ENCODE assay signal across 14 cellular contexts in the genomic region with DNA sequence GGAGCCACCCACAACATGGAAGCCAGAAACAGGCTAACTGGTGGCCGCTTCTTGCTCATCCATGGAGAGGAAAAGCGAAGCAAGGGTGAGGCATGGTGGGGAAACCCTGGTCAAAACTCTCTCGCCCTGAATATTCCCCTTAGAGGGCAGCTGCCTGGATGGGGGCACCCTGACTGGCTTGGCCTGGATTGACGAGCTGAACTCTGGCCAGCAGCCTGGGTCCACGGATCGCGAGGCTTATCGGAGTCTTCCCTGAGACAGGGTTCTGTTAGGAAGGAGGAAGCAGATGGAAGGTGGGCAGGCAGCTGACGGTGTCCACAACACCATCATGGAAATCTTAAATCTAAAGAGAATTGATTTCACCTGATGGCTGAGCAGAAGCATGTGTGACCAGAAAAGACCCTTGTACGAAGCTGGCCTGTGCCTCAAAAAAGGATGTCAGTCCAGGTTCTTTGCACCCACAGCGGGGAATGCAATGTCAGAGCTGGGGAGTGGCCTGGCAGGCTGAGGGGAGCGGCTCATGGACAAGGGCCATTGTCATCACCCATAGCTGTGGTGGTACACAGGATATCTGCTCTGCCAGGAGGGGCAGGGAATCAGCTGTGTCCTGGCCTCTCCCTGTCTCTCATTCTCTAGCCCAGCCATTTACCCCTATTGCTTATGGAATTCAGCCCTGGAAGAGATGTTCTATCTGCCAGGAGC.
DNase-seq lines count a peak whose midpoint lies in the region; ATAC-seq, FAIRE-seq and TF ChIP-seq lines count a peak whose summit lies in the region.
"Had no signal": no experiment of that assay in that cellular context is flagged by ENCODE, and none has a peak within 500 bp of the region (broad histone marks: within the 10 kb centered on the region; RNA-seq: fewer than 3 reads in every experiment).

No MANE protein-coding gene starts in this region.

- no peaks in the 10 kb centered on the region for H3K27me3 ChIP-seq in HCT116 (ENCODE audit: insufficient read depth, low read length)
- H3K27me3 ChIP-seq in SJCRH30, result no peaks in the 10 kb centered on the region
- H3K27me3 ChIP-seq: Peyer's patch had no signal

- TF ChIP-seq RAD21 in HCT116 (IDR thresholded peaks at IDR 0.05; ENCODE audit: low read depth), result no peak

- no peaks in the 10 kb centered on the region for H3K9me3 ChIP-seq in HCT116 (ENCODE audit: control insufficient read depth in 1 of 2, insufficient read depth in 1 of 2, low read depth in 1 of 2, low read length in 2 of 2)
- H3K9me3 ChIP-seq in SJCRH30 (replicated peaks), result no peaks in the 10 kb centered on the region
- H3K9me3 ChIP-seq: HAP-1, Peyer's patch had no signal

- no peak for TF ChIP-seq CTCF in HCT116 (IDR thresholded peaks at IDR 0.05 in 2 of 3, conservative IDR thresholded peaks at IDR 0.05 in 1 of 3; ENCODE audit: borderline replicate concordance in 1 of 3, insufficient read depth in 1 of 3, low read depth in 2 of 3, low read length in 2 of 3)

- H4K20me1 ChIP-seq in HCT116 (ENCODE audit: insufficient read depth), result no peaks in the 10 kb centered on the region

- H3K4me3 ChIP-seq in HCT116 (replicated peaks in 1 of 2; ENCODE audit: low read depth in 1 of 2, low read length in 2 of 2) (no peak overlapping the region), SJCRH30 (no peak overlapping the region)
- H3K4me3 ChIP-seq: HAP-1, Peyer's patch had no signal

- no peak overlapping the region for H3K9ac ChIP-seq in HCT116 (ENCODE audit: low read length)

- ATAC-seq in HCT116 (peak; percentile 32; the same call in 1 of the 2 replicates), left ventricle myocardium superior (peak; percentile 71), HG02970 (IDR thresholded peaks at IDR 0.05; ENCODE audit: low FRiP score, unreplicated experiment) (no peak)

- DNase-seq in HCT116 (ENCODE audit: low read depth, low spot score) (no peak), SJCRH30 (no peak), left ventricle myocardium superior (peak; percentile 57), posterior vena cava (ENCODE audit: low spot score) (peak; percentile 78), urothelium cell line (ENCODE audit: low spot score) (no peak), NCI-H2081 (lab: John Stamatoyannopoulos, UW) (no peak)
- DNase-seq: COR-L47, KG1, NCI-H1436 treated with DMSO at 0.1 percent for 48 hours, NCI-H2227 treated with DMSO at 0.1 percent for 48 hours, Peyer's patch, SHP77 treated with DMSO at 0.1 percent for 48 hours had no signal

- no peaks in the 10 kb centered on the region for H3K79me2 ChIP-seq in HCT116 (ENCODE audit: insufficient read depth, low read length)

- H3K4me1 ChIP-seq in HCT116 (ENCODE audit: control insufficient read depth in 1 of 2, insufficient read depth in 2 of 2, low read length in 2 of 2) (peaks cover 0 to 5% of the 10 kb centered on the region in 2 experiments; a peak in 1 of 4 replicates), SJCRH30 (peaks cover 41% of the 10 kb centered on the region)

- RAD21 ChIA-PET in HCT116 (lab: Charles Lee; ENCODE audit: low non-redundant PET in 1 of 2, low total read pairs in 2 of 2, uncharacterized antibody in 2 of 2, unreplicated experiment in 2 of 2), result no interaction called here

- BruUV-seq in HCT116 (replicated peaks; lab: Mats Ljungman, UMichigan), result no TSS peak

- H3K27ac ChIP-seq in HCT116 (ENCODE audit: low read depth, low read length), result no peak overlapping the region
- H3K27ac ChIP-seq in SJCRH30, result peak overlapping the region; percentile 85
- H3K27ac ChIP-seq: Peyer's patch had no signal

- intact Hi-C loops in HCT116 (cut with micrococcal nuclease) (no loop called here), left ventricle myocardium superior (cut with micrococcal nuclease) (no loop called here), posterior vena cava (cut with DNase I) (loop anchor here in 1 of 2 donors (1.0 kb wide), 1 partner anchor 44 kb away; no protein-coding TSS in a partner anchor)

- H2AFZ ChIP-seq in HCT116 (ENCODE audit: low read depth, low read length, poor library complexity, severe bottlenecking), result no peak overlapping the region

- CTCF ChIA-PET in HCT116 (lab: Charles Lee), result no interaction called here

- POLR2A ChIA-PET in HCT116 (lab: Charles Lee), result no interaction called here

- H3K36me3 ChIP-seq in HCT116 (ENCODE audit: control insufficient read depth in 1 of 2, insufficient read depth in 2 of 2, low read length in 2 of 2) (no peaks in the 10 kb centered on the region), SJCRH30 (no peaks in the 10 kb centered on the region)
- H3K36me3 ChIP-seq: HAP-1, Peyer's patch had no signal

- no peak overlapping the region for H3K4me2 ChIP-seq in HCT116 (ENCODE audit: low read length)

- FAIRE-seq in urothelium cell line (lab: Jason Lieb, UNC), result no peak

- no peaks in the 10 kb centered on the region for H3K9me2 ChIP-seq in HCT116 (ENCODE audit: insufficient read depth)

- TF ChIP-seq POLR2A in HCT116 (IDR thresholded peaks at IDR 0.05; ENCODE audit: borderline replicate concordance, extremely low read depth, insufficient read depth, insufficient read length), result no peak

TF ChIP-seq in HCT116, 20 proteins besides CTCF, POLR2A, EP300 and RAD21:
- no peak for TF ChIP-seq EZH2phosphoT487 (IDR thresholded peaks at IDR 0.05; ENCODE audit: borderline replicate concordance)
- TF ChIP-seq YY1 (IDR thresholded peaks at IDR 0.05; ENCODE audit: extremely low read depth, insufficient replicate concordance, low read depth, low read length), result no peak
- no peak for TF ChIP-seq ZNF274 (IDR thresholded peaks at IDR 0.05; ENCODE audit: low read depth, low read length)
- no peak for TF ChIP-seq CBX3 (IDR thresholded peaks at IDR 0.05; ENCODE audit: low read depth)
- TF ChIP-seq, protein P1, sequence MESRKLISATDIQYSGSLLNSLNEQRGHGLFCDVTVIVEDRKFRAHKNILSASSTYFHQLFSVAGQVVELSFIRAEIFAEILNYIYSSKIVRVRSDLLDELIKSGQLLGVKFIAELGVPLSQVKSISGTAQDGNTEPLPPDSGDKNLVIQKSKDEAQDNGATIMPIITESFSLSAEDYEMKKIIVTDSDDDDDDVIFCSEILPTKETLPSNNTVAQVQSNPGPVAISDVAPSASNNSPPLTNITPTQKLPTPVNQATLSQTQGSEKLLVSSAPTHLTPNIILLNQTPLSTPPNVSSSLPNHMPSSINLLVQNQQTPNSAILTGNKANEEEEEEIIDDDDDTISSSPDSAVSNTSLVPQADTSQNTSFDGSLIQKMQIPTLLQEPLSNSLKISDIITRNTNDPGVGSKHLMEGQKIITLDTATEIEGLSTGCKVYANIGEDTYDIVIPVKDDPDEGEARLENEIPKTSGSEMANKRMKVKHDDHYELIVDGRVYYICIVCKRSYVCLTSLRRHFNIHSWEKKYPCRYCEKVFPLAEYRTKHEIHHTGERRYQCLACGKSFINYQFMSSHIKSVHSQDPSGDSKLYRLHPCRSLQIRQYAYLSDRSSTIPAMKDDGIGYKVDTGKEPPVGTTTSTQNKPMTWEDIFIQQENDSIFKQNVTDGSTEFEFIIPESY (IDR thresholded peaks at IDR 0.05; ENCODE audit: extremely low read depth, insufficient replicate concordance, low read length), result no peak
- TF ChIP-seq SIN3A (IDR thresholded peaks at IDR 0.05; ENCODE audit: low read depth), result no peak
- no peak for TF ChIP-seq ELF1 (IDR thresholded peaks at IDR 0.05; ENCODE audit: borderline replicate concordance, low read depth)
- no peak for TF ChIP-seq FOSL1 (IDR thresholded peaks at IDR 0.05; ENCODE audit: low read depth)
- no peak for TF ChIP-seq SRF (IDR thresholded peaks at IDR 0.05; ENCODE audit: low read depth)
- TF ChIP-seq ZFX (IDR thresholded peaks at IDR 0.05), result no peak
- TF ChIP-seq TCF7L2 (IDR thresholded peaks at IDR 0.05; ENCODE audit: borderline replicate concordance, extremely low read depth, insufficient read depth, insufficient read length), result no peak
- TF ChIP-seq SP1 (IDR thresholded peaks at IDR 0.05; ENCODE audit: low read depth), result no peak
- TF ChIP-seq CEBPB (IDR thresholded peaks at IDR 0.05; ENCODE audit: low read depth), result no peak
- TF ChIP-seq EZH2 (IDR thresholded peaks at IDR 0.05), result no peak
- TF ChIP-seq, protein P2, sequence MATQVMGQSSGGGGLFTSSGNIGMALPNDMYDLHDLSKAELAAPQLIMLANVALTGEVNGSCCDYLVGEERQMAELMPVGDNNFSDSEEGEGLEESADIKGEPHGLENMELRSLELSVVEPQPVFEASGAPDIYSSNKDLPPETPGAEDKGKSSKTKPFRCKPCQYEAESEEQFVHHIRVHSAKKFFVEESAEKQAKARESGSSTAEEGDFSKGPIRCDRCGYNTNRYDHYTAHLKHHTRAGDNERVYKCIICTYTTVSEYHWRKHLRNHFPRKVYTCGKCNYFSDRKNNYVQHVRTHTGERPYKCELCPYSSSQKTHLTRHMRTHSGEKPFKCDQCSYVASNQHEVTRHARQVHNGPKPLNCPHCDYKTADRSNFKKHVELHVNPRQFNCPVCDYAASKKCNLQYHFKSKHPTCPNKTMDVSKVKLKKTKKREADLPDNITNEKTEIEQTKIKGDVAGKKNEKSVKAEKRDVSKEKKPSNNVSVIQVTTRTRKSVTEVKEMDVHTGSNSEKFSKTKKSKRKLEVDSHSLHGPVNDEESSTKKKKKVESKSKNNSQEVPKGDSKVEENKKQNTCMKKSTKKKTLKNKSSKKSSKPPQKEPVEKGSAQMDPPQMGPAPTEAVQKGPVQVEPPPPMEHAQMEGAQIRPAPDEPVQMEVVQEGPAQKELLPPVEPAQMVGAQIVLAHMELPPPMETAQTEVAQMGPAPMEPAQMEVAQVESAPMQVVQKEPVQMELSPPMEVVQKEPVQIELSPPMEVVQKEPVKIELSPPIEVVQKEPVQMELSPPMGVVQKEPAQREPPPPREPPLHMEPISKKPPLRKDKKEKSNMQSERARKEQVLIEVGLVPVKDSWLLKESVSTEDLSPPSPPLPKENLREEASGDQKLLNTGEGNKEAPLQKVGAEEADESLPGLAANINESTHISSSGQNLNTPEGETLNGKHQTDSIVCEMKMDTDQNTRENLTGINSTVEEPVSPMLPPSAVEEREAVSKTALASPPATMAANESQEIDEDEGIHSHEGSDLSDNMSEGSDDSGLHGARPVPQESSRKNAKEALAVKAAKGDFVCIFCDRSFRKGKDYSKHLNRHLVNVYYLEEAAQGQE (IDR thresholded peaks at IDR 0.05; ENCODE audit: low read depth), result no peak
- TF ChIP-seq EGR1 (IDR thresholded peaks at IDR 0.05; ENCODE audit: low read depth), result no peak

Comparison
In these comparisons a context has a peak if more than half of its experiments do, and no peak if none do; other contexts are left out.
1. DNase-seq: peak in left ventricle myocardium superior (single experiment) and posterior vena cava (single experiment); none in HCT116 (single experiment), SJCRH30 (0 of 2), urothelium cell line (single experiment) and NCI-H2081 (0 of 2).